ENCODE assay signal across 1 cellular context in genomic region chr9:130954317-130954716, GRCh38.
A peak's percentile ranks its signal among the peaks of the same experiment; 100 is the strongest.
TF ChIP-seq lines count a peak whose summit lies in the region.

No MANE protein-coding gene starts in this region.

TF ChIP-seq in K562, 482 proteins besides CTCF, POLR2A, EP300 and RAD21:
- TF ChIP-seq ZNF445 (CRISPR knock-in tag; IDR thresholded peaks at IDR 0.05; ENCODE audit: low read depth) = no peak
- no peak for TF ChIP-seq CEBPB (tag; IDR thresholded peaks at IDR 0.05)
- TF ChIP-seq, protein P1, sequence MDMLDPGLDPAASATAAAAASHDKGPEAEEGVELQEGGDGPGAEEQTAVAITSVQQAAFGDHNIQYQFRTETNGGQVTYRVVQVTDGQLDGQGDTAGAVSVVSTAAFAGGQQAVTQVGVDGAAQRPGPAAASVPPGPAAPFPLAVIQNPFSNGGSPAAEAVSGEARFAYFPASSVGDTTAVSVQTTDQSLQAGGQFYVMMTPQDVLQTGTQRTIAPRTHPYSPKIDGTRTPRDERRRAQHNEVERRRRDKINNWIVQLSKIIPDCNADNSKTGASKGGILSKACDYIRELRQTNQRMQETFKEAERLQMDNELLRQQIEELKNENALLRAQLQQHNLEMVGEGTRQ (CRISPR knock-in tag; IDR thresholded peaks at IDR 0.05) = no peak
- no peak for TF ChIP-seq NFRKB (IDR thresholded peaks at IDR 0.05; ENCODE audit: low read depth)
- TF ChIP-seq ATF3 (IDR thresholded peaks at IDR 0.05) = no peak
- TF ChIP-seq ATF3 (CRISPR knock-in tag; conservative IDR thresholded peaks at IDR 0.05) = peak; percentile 24; the same call in 1 of the 2 replicates
- TF ChIP-seq, protein P2, sequence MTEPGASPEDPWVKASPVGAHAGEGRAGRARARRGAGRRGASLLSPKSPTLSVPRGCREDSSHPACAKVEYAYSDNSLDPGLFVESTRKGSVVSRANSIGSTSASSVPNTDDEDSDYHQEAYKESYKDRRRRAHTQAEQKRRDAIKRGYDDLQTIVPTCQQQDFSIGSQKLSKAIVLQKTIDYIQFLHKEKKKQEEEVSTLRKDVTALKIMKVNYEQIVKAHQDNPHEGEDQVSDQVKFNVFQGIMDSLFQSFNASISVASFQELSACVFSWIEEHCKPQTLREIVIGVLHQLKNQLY (CRISPR knock-in tag; conservative IDR thresholded peaks at IDR 0.05) = 0 out of 4 replicates have a peak, but pooled peaks of 1 of the 2 experiments have one; percentile 14
- TF ChIP-seq, protein P3, sequence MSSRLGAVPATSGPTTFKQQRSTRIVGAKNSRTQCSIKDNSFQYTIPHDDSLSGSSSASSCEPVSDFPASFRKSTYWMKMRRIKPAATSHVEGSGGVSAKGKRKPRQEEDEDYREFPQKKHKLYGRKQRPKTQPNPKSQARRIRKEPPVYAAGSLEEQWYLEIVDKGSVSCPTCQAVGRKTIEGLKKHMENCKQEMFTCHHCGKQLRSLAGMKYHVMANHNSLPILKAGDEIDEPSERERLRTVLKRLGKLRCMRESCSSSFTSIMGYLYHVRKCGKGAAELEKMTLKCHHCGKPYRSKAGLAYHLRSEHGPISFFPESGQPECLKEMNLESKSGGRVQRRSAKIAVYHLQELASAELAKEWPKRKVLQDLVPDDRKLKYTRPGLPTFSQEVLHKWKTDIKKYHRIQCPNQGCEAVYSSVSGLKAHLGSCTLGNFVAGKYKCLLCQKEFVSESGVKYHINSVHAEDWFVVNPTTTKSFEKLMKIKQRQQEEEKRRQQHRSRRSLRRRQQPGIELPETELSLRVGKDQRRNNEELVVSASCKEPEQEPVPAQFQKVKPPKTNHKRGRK (tag; IDR thresholded peaks at IDR 0.05) = no peak
